Comparison of ENCODE assay signal across 1 cellular context in genomic region chr1:234337233-234337632, GRCh38.
TF ChIP-seq lines count a peak whose summit lies in the region.

No MANE protein-coding gene starts in this region.

TF ChIP-seq in WTC11, 78 proteins besides CTCF, POLR2A, EP300 and RAD21 (continued from another document):
- peak; percentile 57; the same call in 1 of the 2 replicates for TF ChIP-seq ZNF317 (CRISPR knock-in tag; IDR thresholded peaks at IDR 0.05; ENCODE audit: borderline replicate concordance, low read depth)
TF ChIP-seq in WTC11: peak in this region for 1.
